Comparison of ENCODE assay signal across 8 cellular contexts in genomic region chr15:79853492-79854328, GRCh38. TPM values are rescaled to one million over a fixed set of nuclear protein-coding genes. Genes with fewer than 3 reads are reported as not detected.
DNase-seq lines count a peak whose midpoint lies in the region; ATAC-seq, FAIRE-seq and TF ChIP-seq lines count a peak whose summit lies in the region.

No MANE protein-coding gene starts in this region.

- H2AFZ ChIP-seq in parathyroid adenoma, result no peak overlapping the region

- TF ChIP-seq POLR2A in gastroesophageal sphincter (IDR thresholded peaks at IDR 0.05), result no peak

- H3K27me3 ChIP-seq in gastroesophageal sphincter (no peaks in the 10 kb centered on the region), parathyroid adenoma (ENCODE audit: control insufficient read depth, insufficient read depth, low read length) (no peaks in the 10 kb centered on the region)

- H3K27ac ChIP-seq in gastroesophageal sphincter, result no peak overlapping the region
- no peak overlapping the region for H3K27ac ChIP-seq in parathyroid adenoma

- TF ChIP-seq CTCF in gastroesophageal sphincter (IDR thresholded peaks at IDR 0.05) (peak; percentile 68 to 87 (median 74)), parathyroid adenoma (IDR thresholded peaks at IDR 0.05) (peak; percentile 80)

- no peak for TF ChIP-seq EP300 in gastroesophageal sphincter (IDR thresholded peaks at IDR 0.05)

- H3K4me3 ChIP-seq in gastroesophageal sphincter (no peak overlapping the region), parathyroid adenoma (ENCODE audit: low read depth, low read length) (no peak overlapping the region)

- peak; percentile 80 for DNase-seq in DMS53 (lab: John Stamatoyannopoulos, UW)
- DNase-seq in HuH-7.5 (ENCODE audit: low spot score), result peak; percentile 31
- peak; percentile 55 to 62 for DNase-seq in SHP77 (lab: John Stamatoyannopoulos, UW)
- DNase-seq in activated effector memory CD4-positive, alpha-beta T cell treated with anti-CD3 and anti-CD28 coated beads, Interleukin-2, amount 50 U/mL, for 16 hours, result peak; percentile 83
- peak; percentile 68 for DNase-seq in urothelium cell line (ENCODE audit: low spot score)

- peak; percentile 82 for ATAC-seq in GM21447 (IDR thresholded peaks at IDR 0.05; ENCODE audit: unreplicated experiment)
- ATAC-seq in gastroesophageal sphincter, result peak; percentile 83

- no peaks in the 10 kb centered on the region for H3K79me2 ChIP-seq in parathyroid adenoma

- H3K36me3 ChIP-seq in gastroesophageal sphincter, result no peaks in the 10 kb centered on the region
- H3K36me3 ChIP-seq in parathyroid adenoma (ENCODE audit: control insufficient read depth, insufficient read depth, low read length), result no peaks in the 10 kb centered on the region

- no peak overlapping the region for H3K9ac ChIP-seq in parathyroid adenoma

- no peaks in the 10 kb centered on the region for H3K9me3 ChIP-seq in gastroesophageal sphincter
- H3K9me3 ChIP-seq in parathyroid adenoma (ENCODE audit: control insufficient read depth, low read length), result no peaks in the 10 kb centered on the region

- peak; percentile 71 for FAIRE-seq in urothelium cell line (lab: Jason Lieb, UNC)

- 34 to 51% methylated on average over 5 to 7 of the region's 8 CpGs for WGBS in gastroesophageal sphincter (ENCODE audit: low coverage in 1 of 2), 2 donors

- H3K4me1 ChIP-seq in gastroesophageal sphincter, result peaks cover 0 to 4% (median 0%) of the 10 kb centered on the region in 3 donors
- no peaks in the 10 kb centered on the region for H3K4me1 ChIP-seq in parathyroid adenoma

- no peak overlapping the region for H3K4me2 ChIP-seq in parathyroid adenoma (ENCODE audit: low read length)

RNA-seq across cellular contexts. Expression of gene MTHFS, which starts 43.1 kb away (rescaled TPM):
- 10 to 100 TPM in 2 of 4 donors, 1 to 10 TPM in 2; 7.9 to 12.8 (median 11.0) TPM for total RNA-seq in gastroesophageal sphincter

Comparison
In these comparisons a context has a peak if more than half of its experiments do, and no peak if none do; other contexts are left out.
1. DNase-seq: peak in every context shown above with its lines; median percentile 83 in activated effector memory CD4-positive, alpha-beta T cell treated with anti-CD3 and anti-CD28 coated beads, Interleukin-2, amount 50 U/mL, for 16 hours; 80 in DMS53; 68 in urothelium cell line; 58 in SHP77; 31 in HuH-7.5.